11 cellular contexts compared by ENCODE assay signal in genomic region chr16:27264151-27264550, GRCh38. TPM values are rescaled to one million over a fixed set of nuclear protein-coding genes. Genes with fewer than 3 reads are reported as not detected.
DNase-seq lines count a peak whose midpoint lies in the region; ATAC-seq and TF ChIP-seq lines count a peak whose summit lies in the region.
"Had no signal": no experiment of that assay in that cellular context is flagged by ENCODE, and none has a peak within 500 bp of the region (broad histone marks: within the 10 kb centered on the region; RNA-seq: fewer than 3 reads in every experiment).

No MANE protein-coding gene starts in this region.

- no peak for TF ChIP-seq CTCF in foreskin fibroblast (IDR thresholded peaks at IDR 0.05; ENCODE audit: low read depth, low read length)
- no peak for TF ChIP-seq CTCF in upper lobe of left lung (IDR thresholded peaks at IDR 0.05)

- no peaks in the 10 kb centered on the region for H3K9me3 ChIP-seq in adipocyte (ENCODE audit: control insufficient read depth, low read length)
- no peaks in the 10 kb centered on the region for H3K9me3 ChIP-seq in upper lobe of left lung
- H3K9me3 ChIP-seq: suprapubic skin had no signal

- no peaks in the 10 kb centered on the region for H3K27me3 ChIP-seq in adipocyte (replicated peaks; ENCODE audit: control insufficient read depth, insufficient read depth, low read length)
- no peaks in the 10 kb centered on the region for H3K27me3 ChIP-seq in upper lobe of left lung
- H3K27me3 ChIP-seq: suprapubic skin had no signal

- no peaks in the 10 kb centered on the region for H3K36me3 ChIP-seq in adipocyte (ENCODE audit: control insufficient read depth, insufficient read depth, low read length, severe bottlenecking)
- no peaks in the 10 kb centered on the region for H3K36me3 ChIP-seq in upper lobe of left lung
- H3K36me3 ChIP-seq: suprapubic skin had no signal

- peak; percentile 36 to 70 for ATAC-seq in upper lobe of left lung (ENCODE audit: low FRiP score in 2 of 2)
- ATAC-seq in HG02610 (IDR thresholded peaks at IDR 0.05; ENCODE audit: unreplicated experiment), result no peak

- no peak for TF ChIP-seq EP300 in upper lobe of left lung (IDR thresholded peaks at IDR 0.05)

- no peak overlapping the region for H3K27ac ChIP-seq in upper lobe of left lung
- H3K27ac ChIP-seq: suprapubic skin had no signal

- peak; percentile 3 to 11 for DNase-seq in activated T-cell treated with anti-CD3 and anti-CD28 coated beads, Interleukin-2, amount 50 U/mL, for 48 hours
- DNase-seq in activated T-cell treated with anti-CD3 and anti-CD28 coated beads for 4 hours (no peak), adipocyte (ENCODE audit: low read depth) (peak; percentile 64), foreskin fibroblast (peak; percentile 64 to 82), upper lobe of left lung (peak in 1 of 2 donors; percentile 57), iPS-NIHi7 (ENCODE audit: extremely low spot score) (no peak), AG08396 (ENCODE audit: low spot score) (no peak)
- DNase-seq: NCI-H82; stimulated activated CD4-positive, alpha-beta T cell treated with anti-CD3 and anti-CD28 coated beads, Interleukin-4, amount 100 ng/mL, for 4 hours had no signal

- no peak for TF ChIP-seq POLR2A in upper lobe of left lung (IDR thresholded peaks at IDR 0.05)

- H3K9ac ChIP-seq in adipocyte (ENCODE audit: low read length), result no peak overlapping the region

- H3K4me3 ChIP-seq in adipocyte (ENCODE audit: low read length) (no peak overlapping the region), foreskin fibroblast (ENCODE audit: low read depth in 1 of 2, low read length in 2 of 2) (no peak overlapping the region), upper lobe of left lung (no peak overlapping the region)
- H3K4me3 ChIP-seq: suprapubic skin had no signal

- 60 to 69% methylated on average over 6 of the region's 6 CpGs for WGBS in upper lobe of left lung, 2 donors

- H3K4me1 ChIP-seq in adipocyte (ENCODE audit: control insufficient read depth, insufficient read depth, low read length), result peaks cover 12% of the 10 kb centered on the region
- peaks cover 5 to 37% (median 25%) of the 10 kb centered on the region in 4 donors for H3K4me1 ChIP-seq in upper lobe of left lung

RNA-seq across cellular contexts. Expression of gene NSMCE1, which starts 4.4 kb away (rescaled TPM):
- total RNA-seq in upper lobe of left lung, result 10 to 100 TPM; 14.7 to 50.6 (median 31.0) TPM

RNA-seq across cellular contexts. Expression of gene IL4R, which starts 49.6 kb away (rescaled TPM):
- total RNA-seq in upper lobe of left lung, result 100 to 1,000 TPM in 5 of 6 donors, 10 to 100 TPM in 1; 87.0 to 202 (median 153) TPM

Comparison
In these comparisons a context has a peak if more than half of its experiments do, and no peak if none do; other contexts are left out.
1. DNase-seq: peak in activated T-cell treated with anti-CD3 and anti-CD28 coated beads, Interleukin-2, amount 50 U/mL, for 48 hours (2 of 2), adipocyte (single experiment) and foreskin fibroblast (2 of 2); none in activated T-cell treated with anti-CD3 and anti-CD28 coated beads for 4 hours (single experiment), iPS-NIHi7 (single experiment) and AG08396 (single experiment).